ENCODE assay signal across 8 cellular contexts in genomic region chr5:14364576-14365472, GRCh38.
DNase-seq lines count a peak whose midpoint lies in the region; ATAC-seq, FAIRE-seq and TF ChIP-seq lines count a peak whose summit lies in the region.

No MANE protein-coding gene starts in this region.

- no peak overlapping the region for H2AK9ac ChIP-seq in IMR-90 (replicated peaks; ENCODE audit: low read depth, low read length, poor library complexity)

- H2BK5ac ChIP-seq in IMR-90 (ENCODE audit: low read depth, low read length, poor library complexity, severe bottlenecking) = no peak overlapping the region

- H3K4me1 Mint-ChIP-seq in Caco-2 (ENCODE audit: low read depth, unreplicated experiment) = no peaks in the 10 kb centered on the region
- H3K4me1 Mint-ChIP-seq in activated CD8-positive, alpha-beta T cell treated with anti-CD3 and anti-CD28 coated beads for 36 hours (ENCODE audit: low read depth) = peaks cover 33% of the 10 kb centered on the region

- H3K9me3 ChIP-seq in Caco-2 = no peaks in the 10 kb centered on the region
- H3K9me3 ChIP-seq in IMR-90 (ENCODE audit: control insufficient read depth, insufficient read depth, low read length) = no peaks in the 10 kb centered on the region

- H3K4me2 ChIP-seq in IMR-90 (ENCODE audit: low read depth, low read length) = no peak overlapping the region

- H2AFZ ChIP-seq in IMR-90 (replicated peaks; ENCODE audit: low read length, poor library complexity) = no peak overlapping the region

- H4K5ac ChIP-seq in IMR-90 (ENCODE audit: low read depth, low read length) = peak overlapping the region; percentile 12; the same call in 1 of the 2 replicates

- no peak overlapping the region for H3K18ac ChIP-seq in IMR-90 (ENCODE audit: low read depth, low read length)

- H3K36me3 ChIP-seq in Caco-2 (ENCODE audit: control insufficient read depth, insufficient read depth, low read length) = peaks cover 2% of the 10 kb centered on the region; the same call in 1 of the 2 replicates
- H3K36me3 ChIP-seq in IMR-90 (ENCODE audit: control insufficient read depth, insufficient read depth, low read length) = peaks cover 76% of the 10 kb centered on the region

- H3K9me1 ChIP-seq in IMR-90 (ENCODE audit: insufficient read depth, low read length) = peaks cover 4% of the 10 kb centered on the region; the same call in 1 of the 2 replicates

- dilution Hi-C loops in IMR-90 (cut with HindIII; ENCODE audit: low sequenced_read_pairs, unreplicated experiment) = no loop called here

- no peak overlapping the region for H2AK5ac ChIP-seq in IMR-90 (ENCODE audit: low read depth, low read length)

- H3K9ac ChIP-seq in IMR-90 (ENCODE audit: low read depth, low read length) = no peak overlapping the region

- H3K4me1 ChIP-seq in Caco-2 = no peaks in the 10 kb centered on the region
- H3K4me1 ChIP-seq in IMR-90 (ENCODE audit: control insufficient read depth, insufficient read depth, low read length) = peaks cover 2% of the 10 kb centered on the region; the same call in 1 of the 2 replicates

- no peak overlapping the region for H4K91ac ChIP-seq in IMR-90 (ENCODE audit: insufficient read depth, low read depth, low read length)

- no peak overlapping the region for H3K4me3 ChIP-seq in Caco-2 (ENCODE audit: low read depth, low read length)
- H3K4me3 ChIP-seq in IMR-90 (ENCODE audit: insufficient read depth, low read depth, low read length) = no peak overlapping the region

- no peak for TF ChIP-seq POLR2A in IMR-90 (IDR thresholded peaks at IDR 0.05; ENCODE audit: low read depth, low read length)
- TF ChIP-seq POLR2A in H54 (IDR thresholded peaks at IDR 0.05; ENCODE audit: low read depth, low read length) = no peak

- POLR2A ChIA-PET in Caco-2 (lab: Charles Lee) = no interaction called here
- POLR2A ChIA-PET in IMR-90 (lab: Charles Lee; ENCODE audit: unreplicated experiment) = no interaction called here
- POLR2A ChIA-PET in activated CD8-positive, alpha-beta T cell treated with anti-CD3 and anti-CD28 coated beads for 36 hours (lab: Charles Lee) = interaction anchor here (0.8 kb wide), 1 partner anchor 221 kb away, joined by 3 read pairs; no protein-coding TSS in a partner anchor

- peaks cover 79% of the 10 kb centered on the region for H4K20me1 ChIP-seq in IMR-90 (ENCODE audit: insufficient read depth, low read length)

- BruUV-seq in Caco-2 (replicated peaks; lab: Mats Ljungman, UMichigan) (no TSS peak), IMR-90 (replicated peaks; lab: Mats Ljungman, UMichigan) (no TSS peak)

- peak overlapping the region; percentile 2 to 16; a peak in 3 of 4 replicates for H4K8ac ChIP-seq in IMR-90 (ENCODE audit: low read depth in 2 of 2, low read length in 2 of 2)

- H3K4me3 Mint-ChIP-seq in Caco-2 (ENCODE audit: unreplicated experiment) = no peak overlapping the region
- no peak overlapping the region for H3K4me3 Mint-ChIP-seq in activated CD8-positive, alpha-beta T cell treated with anti-CD3 and anti-CD28 coated beads for 36 hours

- H3K56ac ChIP-seq in IMR-90 (ENCODE audit: extremely low read depth, insufficient read depth, low read length) = no peak overlapping the region

- peaks cover 65 to 79% of the 10 kb centered on the region in 2 experiments for H3K79me1 ChIP-seq in IMR-90 (ENCODE audit: low read depth in 1 of 2, low read length in 2 of 2)

- ATAC-seq in IMR-90 (ENCODE audit: low read depth) = no peak
- no peak for ATAC-seq in activated CD8-positive, alpha-beta T cell treated with anti-CD3 and anti-CD28 coated beads for 36 hours
- peak; percentile 51 for ATAC-seq in left colon

- DNase-seq in Caco-2 (peak; percentile 60 to 63), IMR-90 (no peak), left colon (peak in 1 of 2 donors; percentile 45), H54 (ENCODE audit: insufficient read length, low spot score) (no peak), EL (no peak), SW480 (ENCODE audit: low spot score) (no peak)
- DNase-seq in activated CD8-positive, alpha-beta T cell treated with anti-CD3 and anti-CD28 coated beads for 36 hours = peak; percentile 22
- no peak for DNase-seq in activated CD4-positive, CD25-positive, alpha-beta regulatory T cell treated with anti-CD3 and anti-CD28 coated beads, Interleukin-2, amount 50 U/mL, for 72 hours

- H3K27me3 Mint-ChIP-seq in Caco-2 (ENCODE audit: insufficient read depth, unreplicated experiment) = no peaks in the 10 kb centered on the region
- no peaks in the 10 kb centered on the region for H3K27me3 Mint-ChIP-seq in activated CD8-positive, alpha-beta T cell treated with anti-CD3 and anti-CD28 coated beads for 36 hours

- no peak overlapping the region for H3K27ac Mint-ChIP-seq in Caco-2 (ENCODE audit: unreplicated experiment)
- peak overlapping the region; percentile 37 for H3K27ac Mint-ChIP-seq in activated CD8-positive, alpha-beta T cell treated with anti-CD3 and anti-CD28 coated beads for 36 hours

- no peak overlapping the region for H2BK120ac ChIP-seq in IMR-90 (ENCODE audit: low read depth, low read length)

- TF ChIP-seq CTCF in Caco-2 (IDR thresholded peaks at IDR 0.05; ENCODE audit: insufficient read depth in 1 of 2, low read depth in 1 of 2, low read length in 1 of 2, severe bottlenecking in 1 of 2, unreplicated experiment in 1 of 2) (peak; percentile 72 to 90), IMR-90 (conservative IDR thresholded peaks at IDR 0.05; ENCODE audit: low read depth, low read length) (peak; percentile 22; the same call in 1 of the 2 replicates)
- peak; percentile 37 for TF ChIP-seq CTCF in activated CD8-positive, alpha-beta T cell treated with anti-CD3 and anti-CD28 coated beads for 36 hours (IDR thresholded peaks at IDR 0.05)

- TF ChIP-seq RAD21 in IMR-90 (IDR thresholded peaks at IDR 0.05; ENCODE audit: low read length) = no peak

- H3K14ac ChIP-seq in IMR-90 (replicated peaks; ENCODE audit: low read depth, low read length) = no peak overlapping the region; the same call in 1 of the 2 replicates

- H3K9me3 Mint-ChIP-seq in Caco-2 (ENCODE audit: unreplicated experiment) = no peaks in the 10 kb centered on the region
- no peaks in the 10 kb centered on the region for H3K9me3 Mint-ChIP-seq in activated CD8-positive, alpha-beta T cell treated with anti-CD3 and anti-CD28 coated beads for 36 hours

- H2BK20ac ChIP-seq in IMR-90 (ENCODE audit: low read depth, low read length) = no peak overlapping the region

- WGBS in IMR-90 (ENCODE audit: extremely low coverage in 2 of 2, insufficient read length in 1 of 2), 2 experiments = 84% methylated on average over 7 of the region's 12 CpGs; no CpG with 5 or more reads in 1 of the 2 experiments

- no peak for FAIRE-seq in H54 (lab: Jason Lieb, UNC)

- H2BK15ac ChIP-seq in IMR-90 (ENCODE audit: low read depth, low read length) = no peak overlapping the region

- H3K36me3 Mint-ChIP-seq in Caco-2 (ENCODE audit: insufficient read depth, unreplicated experiment) = peaks cover 84% of the 10 kb centered on the region
- H3K36me3 Mint-ChIP-seq in activated CD8-positive, alpha-beta T cell treated with anti-CD3 and anti-CD28 coated beads for 36 hours (ENCODE audit: low read depth) = no peaks in the 10 kb centered on the region

- H3K27ac ChIP-seq in IMR-90 (ENCODE audit: insufficient read depth, low read length) = peak overlapping the region; percentile 5; the same call in 1 of the 2 replicates

- H3K4ac ChIP-seq in IMR-90 (ENCODE audit: low read depth, low read length) = no peak overlapping the region

- intact Hi-C loops in Caco-2 (cut with micrococcal nuclease; ENCODE audit: unreplicated experiment) = loop anchor here (1.0 kb wide), 4 partner anchors 13 to 377 kb away; no protein-coding TSS in a partner anchor
- intact Hi-C loops in IMR-90 (cut with micrococcal nuclease) = no loop called here
- intact Hi-C loops in activated CD8-positive, alpha-beta T cell treated with anti-CD3 and anti-CD28 coated beads for 36 hours (cut with micrococcal nuclease) = loop anchor here (1.0 to 10.0 kb wide), 2 partner anchors 283 to 650 kb away; no protein-coding TSS in a partner anchor
- intact Hi-C loops in left colon (cut with DNase I, micrococcal nuclease) = no loop called here

- H3K23ac ChIP-seq in IMR-90 (ENCODE audit: low read depth, low read length) = peak overlapping the region; percentile 22; the same call in 1 of the 2 replicates

- H3K27me3 ChIP-seq in Caco-2 (replicated peaks; ENCODE audit: control insufficient read depth, insufficient read depth, low read length) = no peaks in the 10 kb centered on the region
- no peaks in the 10 kb centered on the region for H3K27me3 ChIP-seq in IMR-90 (ENCODE audit: control insufficient read depth, insufficient read depth, low read length)

- CTCF ChIA-PET in Caco-2 (lab: Charles Lee) (interaction anchor here (0.6 to 1.8 kb wide), 3 partner anchors 13 to 305 kb away, joined by 3 to 7 read pairs (median 4); no protein-coding TSS in a partner anchor), IMR-90 (lab: Yijun Ruan, JAX) (interaction anchor here (0.6 kb wide), 1 partner anchor 886 kb away, joined by 4 read pairs; no protein-coding TSS in a partner anchor)
- CTCF ChIA-PET in activated CD8-positive, alpha-beta T cell treated with anti-CD3 and anti-CD28 coated beads for 36 hours (lab: Charles Lee) = interaction anchor here (0.9 to 9.0 kb wide), 24 partner anchors 9 to 338 kb away, joined by 3 to 172 read pairs (median 6); partner anchors contain the start of gene OTULINL

- in situ Hi-C loops in IMR-90 (cut with MboI; ENCODE audit: low sequenced_read_pairs) = no loop called here

TF ChIP-seq in IMR-90, 13 proteins besides CTCF, POLR2A, EP300 and RAD21 (continues in another document):
- TF ChIP-seq CHD1 (IDR thresholded peaks at IDR 0.05; ENCODE audit: low read depth, low read length) = no peak
- no peak for TF ChIP-seq FOS (IDR thresholded peaks at IDR 0.05; ENCODE audit: low read depth, low read length)
- no peak for TF ChIP-seq USF2 (IDR thresholded peaks at IDR 0.05; ENCODE audit: low read depth, low read length)
- TF ChIP-seq NFE2L2 (IDR thresholded peaks at IDR 0.05; ENCODE audit: low read depth, low read length) = no peak
- TF ChIP-seq CEBPB (IDR thresholded peaks at IDR 0.05; ENCODE audit: low read depth, low read length) = no peak
- no peak for TF ChIP-seq MXI1 (IDR thresholded peaks at IDR 0.05; ENCODE audit: borderline replicate concordance, low read depth, low read length)
- TF ChIP-seq BHLHE40 (IDR thresholded peaks at IDR 0.05; ENCODE audit: low read depth, low read length) = no peak
- no peak for TF ChIP-seq SMC3 (IDR thresholded peaks at IDR 0.05; ENCODE audit: low read depth, low read length)
- no peak for TF ChIP-seq MAZ (IDR thresholded peaks at IDR 0.05; ENCODE audit: borderline replicate concordance, low read depth, low read length)
- no peak for TF ChIP-seq RCOR1 (IDR thresholded peaks at IDR 0.05; ENCODE audit: insufficient replicate concordance, low read length)
- no peak for TF ChIP-seq RFX5 (IDR thresholded peaks at IDR 0.05; ENCODE audit: low read depth, low read length)

Comparison
In these comparisons a context has a peak if more than half of its experiments do, and no peak if none do; other contexts are left out.
1. DNase-seq: peak in Caco-2 (2 of 2) and activated CD8-positive, alpha-beta T cell treated with anti-CD3 and anti-CD28 coated beads for 36 hours (single experiment); none in IMR-90 (single experiment), H54 (single experiment), activated CD4-positive, CD25-positive, alpha-beta regulatory T cell treated with anti-CD3 and anti-CD28 coated beads, Interleukin-2, amount 50 U/mL, for 72 hours (single experiment), EL (single experiment) and SW480 (single experiment).
2. CTCF ChIP-seq: peak in every context shown above with its lines; median percentile 81 in Caco-2; 37 in activated CD8-positive, alpha-beta T cell treated with anti-CD3 and anti-CD28 coated beads for 36 hours; 22 in IMR-90.
3. intact Hi-C loops: an anchor here in Caco-2 (1.0 kb wide) and activated CD8-positive, alpha-beta T cell treated with anti-CD3 and anti-CD28 coated beads for 36 hours (1.0 to 10.0 kb wide); none called in IMR-90 and left colon.